In genomic region chr16:72787519-72788268, GRCh38 we compare ENCODE assay signal across 8 cellular contexts.
DNase-seq lines count a peak whose midpoint lies in the region; ATAC-seq and TF ChIP-seq lines count a peak whose summit lies in the region.

No MANE protein-coding gene starts in this region.

- ATAC-seq in GM21360 (IDR thresholded peaks at IDR 0.05; ENCODE audit: unreplicated experiment): peak; percentile 84
- peak; percentile 64 for ATAC-seq in left lobe of liver

- peaks cover 42% of the 10 kb centered on the region for H3K4me1 ChIP-seq in BLaER1

- H3K4me3 ChIP-seq in BLaER1: peak overlapping the region; percentile 73
- peak overlapping the region; percentile 79 for H3K4me3 ChIP-seq in choroid plexus epithelial cell (ENCODE audit: low read depth, low read length)

- peak; percentile 27 for DNase-seq in HS-27A (ENCODE audit: low read depth)
- peak; percentile 76 for DNase-seq in activated CD4-positive, CD25-positive, alpha-beta regulatory T cell treated with anti-CD3 and anti-CD28 coated beads, Interleukin-2, amount 50 U/mL, for 72 hours
- DNase-seq in choroid plexus epithelial cell (ENCODE audit: low read depth): peak; percentile 95
- no peak for DNase-seq in left lobe of liver (ENCODE audit: low spot score)
- peak; percentile 41 to 62 for DNase-seq in stimulated activated CD4-positive, alpha-beta T cell treated with anti-CD3 and anti-CD28 coated beads, Interleukin-2, amount 100 ng/mL, for 48 hours
- DNase-seq in effector CD8-positive, alpha-beta T cell (lab: John Stamatoyannopoulos, UW): no peak

- H3K27me3 ChIP-seq in BLaER1: no peaks in the 10 kb centered on the region

- no peak for TF ChIP-seq CTCF in choroid plexus epithelial cell (conservative IDR thresholded peaks at IDR 0.05; ENCODE audit: low read depth, low read length)

- H3K4me2 ChIP-seq in BLaER1: peak overlapping the region; percentile 78

- H4K20me1 ChIP-seq in BLaER1: no peaks in the 10 kb centered on the region

- peaks cover 23% of the 10 kb centered on the region for H3K36me3 ChIP-seq in BLaER1

- peak overlapping the region; percentile 79 for H3K9ac ChIP-seq in BLaER1

- H3K9me3 ChIP-seq in BLaER1: peaks cover 25% of the 10 kb centered on the region

- peak overlapping the region; percentile 72 for H3K27ac ChIP-seq in BLaER1

Comparison
In these comparisons a context has a peak if more than half of its experiments do, and no peak if none do; other contexts are left out.
1. DNase-seq: peak in HS-27A (single experiment), activated CD4-positive, CD25-positive, alpha-beta regulatory T cell treated with anti-CD3 and anti-CD28 coated beads, Interleukin-2, amount 50 U/mL, for 72 hours (single experiment), choroid plexus epithelial cell (single experiment) and stimulated activated CD4-positive, alpha-beta T cell treated with anti-CD3 and anti-CD28 coated beads, Interleukin-2, amount 100 ng/mL, for 48 hours (2 of 2); none in left lobe of liver (single experiment) and effector CD8-positive, alpha-beta T cell (single experiment).